Comparison of ENCODE assay signal across 11 cellular contexts in genomic region chr1:1538989-1539309, GRCh38. TPM values are rescaled to one million over a fixed set of nuclear protein-coding genes. Genes with fewer than 3 reads are reported as not detected.
DNase-seq lines count a peak whose midpoint lies in the region; ATAC-seq and TF ChIP-seq lines count a peak whose summit lies in the region.
"Had no signal": no experiment of that assay in that cellular context is flagged by ENCODE, and none has a peak within 500 bp of the region (broad histone marks: within the 10 kb centered on the region; RNA-seq: fewer than 3 reads in every experiment).

No MANE protein-coding gene starts in this region.

- H4K8ac ChIP-seq in H9 (replicated peaks; ENCODE audit: insufficient read length, low read depth, low read length) = no peak overlapping the region

- H3K4me3 Mint-ChIP-seq in H9 = peak overlapping the region; percentile 72 to 85
- H3K4me3 Mint-ChIP-seq: activated T-helper 17 cell treated with anti-CD3 and anti-CD28 coated beads, Interleukin-2, amount 50 U/mL, for 72 hours had no signal

- H4K91ac ChIP-seq in H9 (ENCODE audit: insufficient read length, low read depth, low read length) = no peak overlapping the region

- H3K18ac ChIP-seq in H9 (ENCODE audit: insufficient read length, low read depth, low read length) = no peak overlapping the region

- no peaks in the 10 kb centered on the region; a peak in 1 of 5 replicates for H3K9me3 Mint-ChIP-seq in H9
- H3K9me3 Mint-ChIP-seq: activated T-helper 17 cell treated with anti-CD3 and anti-CD28 coated beads, Interleukin-2, amount 50 U/mL, for 72 hours had no signal

- H4K5ac ChIP-seq in H9 (ENCODE audit: insufficient read length, low read depth, low read length) = no peak overlapping the region

- H3K23ac ChIP-seq in H9 (ENCODE audit: insufficient read length, low read depth, low read length) = no peak overlapping the region

- no CpG with 5 or more reads among the region's 18 CpGs for WGBS in H9 (ENCODE audit: extremely low coverage, insufficient read length, low lambda C conversion rate)
- WGBS in smooth muscle cell (ENCODE audit: low lambda C conversion rate) = 94% methylated on average over 18 of the region's 18 CpGs

- H3K27me3 Mint-ChIP-seq in H9 (ENCODE audit: low read depth) = no peaks in the 10 kb centered on the region
- H3K27me3 Mint-ChIP-seq: activated T-helper 17 cell treated with anti-CD3 and anti-CD28 coated beads, Interleukin-2, amount 50 U/mL, for 72 hours had no signal

- no peak overlapping the region for H2AFZ ChIP-seq in H9 (ENCODE audit: low read length)
- H2AFZ ChIP-seq in smooth muscle cell (ENCODE audit: low read depth) = no peak overlapping the region

- H3K4me1 Mint-ChIP-seq in H9 = peaks cover 0 to 4% of the 10 kb centered on the region in 2 experiments; a peak in 2 of 4 replicates
- H3K4me1 Mint-ChIP-seq: activated T-helper 17 cell treated with anti-CD3 and anti-CD28 coated beads, Interleukin-2, amount 50 U/mL, for 72 hours had no signal

- H3K4ac ChIP-seq in H9 (ENCODE audit: low read depth, low read length) = no peak overlapping the region

- no peak overlapping the region for H3K56ac ChIP-seq in H9 (ENCODE audit: insufficient read length, low read depth, low read length)

- in situ Hi-C loops in astrocyte of the spinal cord (cut with HindIII; ENCODE audit: low sequenced_read_pairs) = no loop called here

- H3K4me1 ChIP-seq in H9 (ENCODE audit: insufficient read depth, low read length) (no peaks in the 10 kb centered on the region), iPS-20b (ENCODE audit: insufficient read depth, low read length) (no peaks in the 10 kb centered on the region), smooth muscle cell (ENCODE audit: low read depth) (peaks cover 7% of the 10 kb centered on the region)

- H3K27me3 ChIP-seq in H9 (ENCODE audit: insufficient read depth, low read length) (no peaks in the 10 kb centered on the region), iPS-20b (ENCODE audit: insufficient read depth, low read length) (no peaks in the 10 kb centered on the region), smooth muscle cell (ENCODE audit: low read depth) (no peaks in the 10 kb centered on the region)

- H2BK15ac ChIP-seq in H9 (ENCODE audit: low read depth, low read length) = no peak overlapping the region

- H2BK120ac ChIP-seq in H9 (ENCODE audit: low read depth, low read length, poor library complexity, severe bottlenecking) = no peak overlapping the region

- no peak overlapping the region for H3T11ph ChIP-seq in H9 (ENCODE audit: low read length)

- H2BK5ac ChIP-seq in H9 (ENCODE audit: insufficient read length, low read length) = no peak overlapping the region

- no peaks in the 10 kb centered on the region for H3K79me1 ChIP-seq in H9 (ENCODE audit: insufficient read depth, low read depth, low read length, poor library complexity, severe bottlenecking)

- no peaks in the 10 kb centered on the region for H3K9me3 ChIP-seq in H9 (ENCODE audit: control insufficient read depth, low read depth, low read length)
- H3K9me3 ChIP-seq in iPS-20b (ENCODE audit: insufficient read depth, low read depth, low read length) = no peaks in the 10 kb centered on the region
- H3K9me3 ChIP-seq in smooth muscle cell (replicated peaks; ENCODE audit: low read depth) = no peaks in the 10 kb centered on the region

- H3K27ac Mint-ChIP-seq in H9 = peak overlapping the region in 2 of 3 experiments; percentile 81 to 94; a peak in 3 of 7 replicates
- H3K27ac Mint-ChIP-seq: activated T-helper 17 cell treated with anti-CD3 and anti-CD28 coated beads, Interleukin-2, amount 50 U/mL, for 72 hours had no signal

- H3K23me2 ChIP-seq in H9 (ENCODE audit: insufficient read length, low read depth, low read length, poor library complexity, severe bottlenecking) = peaks cover 7% of the 10 kb centered on the region

- no peak overlapping the region for H2AK5ac ChIP-seq in H9 (ENCODE audit: insufficient read length, low read length)

- H3K4me3 ChIP-seq in astrocyte of the spinal cord (ENCODE audit: low read depth, low read length) (peak overlapping the region; percentile 51), iPS-20b (ENCODE audit: low read length) (peak overlapping the region; percentile 79; the same call in 1 of the 2 replicates), smooth muscle cell (no peak overlapping the region)

- H2BK20ac ChIP-seq in H9 (ENCODE audit: low read depth, low read length, poor library complexity, severe bottlenecking) = no peak overlapping the region

- H3K36me3 Mint-ChIP-seq in H9 (ENCODE audit: insufficient read depth in 1 of 3, low read depth in 3 of 3) = peaks cover 0 to 28% (median 24%) of the 10 kb centered on the region in 3 experiments; a peak in 6 of 7 replicates

- H3K27ac ChIP-seq in H9 (ENCODE audit: insufficient read length, low read depth, low read length) (no peak overlapping the region), iPS-20b (ENCODE audit: low read length) (no peak overlapping the region), smooth muscle cell (ENCODE audit: low read depth) (no peak overlapping the region)
- H3K27ac ChIP-seq: KMS-11 had no signal

- H4K20me1 ChIP-seq in H9 (ENCODE audit: control insufficient read depth, insufficient read depth, insufficient read length) = no peaks in the 10 kb centered on the region
- peaks cover 7% of the 10 kb centered on the region for H4K20me1 ChIP-seq in smooth muscle cell (ENCODE audit: low read depth)

- H3K4me2 ChIP-seq in H9 (ENCODE audit: insufficient read depth, insufficient read length, low read length) (peak overlapping the region; percentile 70), smooth muscle cell (peak overlapping the region; percentile 96)
- H3K4me2 ChIP-seq: KMS-11 had no signal

- peaks cover 6% of the 10 kb centered on the region for H3F3A ChIP-seq in smooth muscle cell (ENCODE audit: low read depth)

- no peak overlapping the region for H3K14ac ChIP-seq in H9 (ENCODE audit: insufficient read depth, low read length)

- H3K36me3 ChIP-seq in iPS-20b (ENCODE audit: insufficient read depth, low read depth, low read length) (peaks cover 21% of the 10 kb centered on the region), smooth muscle cell (ENCODE audit: low read depth) (no peaks in the 10 kb centered on the region)

- ATAC-seq in GM18873 (IDR thresholded peaks at IDR 0.05; ENCODE audit: low FRiP score, unreplicated experiment) (no peak), esophagus mucosa (no peak)
- ATAC-seq: activated T-helper 17 cell treated with anti-CD3 and anti-CD28 coated beads, Interleukin-2, amount 50 U/mL, for 72 hours; right cardiac atrium had no signal

- H2BK12ac ChIP-seq in H9 (ENCODE audit: insufficient read length, low read depth, low read length) = no peak overlapping the region

- no peak for TF ChIP-seq CTCF in H9 (conservative IDR thresholded peaks at IDR 0.05)
- TF ChIP-seq CTCF in astrocyte of the spinal cord (IDR thresholded peaks at IDR 0.05; ENCODE audit: low read depth, low read length) = no peak
- no peak for TF ChIP-seq CTCF in smooth muscle cell (IDR thresholded peaks at IDR 0.05; ENCODE audit: borderline replicate concordance, insufficient read depth, poor library complexity, severe bottlenecking)

- no peaks in the 10 kb centered on the region for H3K79me2 ChIP-seq in H9 (ENCODE audit: insufficient read depth, low read length)
- H3K79me2 ChIP-seq in smooth muscle cell (ENCODE audit: low read depth) = peaks cover 3% of the 10 kb centered on the region

- H3K9ac ChIP-seq in H9 (ENCODE audit: extremely low read depth, insufficient read length, low read length) (no peak overlapping the region), iPS-20b (ENCODE audit: low read depth, low read length) (peak overlapping the region; percentile 65; the same call in 1 of the 2 replicates), smooth muscle cell (ENCODE audit: low read depth) (no peak overlapping the region)
- H3K9ac ChIP-seq: KMS-11 had no signal

- DNase-seq in H9 = no peak
- no peak for DNase-seq in astrocyte of the spinal cord (ENCODE audit: low read depth, low spot score)
- DNase-seq in smooth muscle cell (lab: John Stamatoyannopoulos, UW; ENCODE audit: unreplicated experiment) = no peak
- DNase-seq in stimulated activated CD4-positive, alpha-beta T cell treated with anti-CD3 and anti-CD28 coated beads, Interleukin-1b, Interleukin-23, amount 100 ng/mL, for 48 hours = no peak
- DNase-seq: effector CD8-positive, alpha-beta T cell had no signal

RNA-seq across cellular contexts. Expression of gene TMEM240, which starts 1.5 kb away (rescaled TPM):
- total RNA-seq in H9 (2021) (7.7 and 8.7 TPM in 2 replicates), smooth muscle cell (1.9 and 12.2 TPM in 2 replicates), esophagus mucosa (not detected)
- 2.7 and 4.0 TPM in 2 replicates for polyA plus RNA-seq in smooth muscle cell

RNA-seq across cellular contexts. Expression of gene ATAD3A, which starts 27.0 kb away (rescaled TPM):
- total RNA-seq in H9 (2021) (55.8 and 59.4 TPM in 2 replicates), smooth muscle cell (14.3 and 16.0 TPM in 2 replicates), esophagus mucosa (23.2 TPM)
- 58.0 and 68.7 TPM in 2 replicates for polyA plus RNA-seq in smooth muscle cell

RNA-seq across cellular contexts. Expression of gene SSU72, which starts 35.7 kb away (rescaled TPM):
- total RNA-seq in H9 (2021) (179 and 186 TPM in 2 replicates), smooth muscle cell (77.3 and 116 TPM in 2 replicates), esophagus mucosa (106 TPM)
- polyA plus RNA-seq in smooth muscle cell = 223 and 231 TPM in 2 replicates
